Comparison of ENCODE assay signal across 1 cellular context in genomic region chr10:725786-726185, GRCh38.
TF ChIP-seq lines count a peak whose summit lies in the region.

No MANE protein-coding gene starts in this region.

TF ChIP-seq in HepG2, 621 proteins besides CTCF, POLR2A, EP300 and RAD21:
- TF ChIP-seq SSRP1 (CRISPR knock-in tag; IDR thresholded peaks at IDR 0.05), result no peak
